ENCODE assay signal across 17 cellular contexts in genomic region chr15:94135748-94136147, GRCh38.
DNase-seq lines count a peak whose midpoint lies in the region; TF ChIP-seq lines count a peak whose summit lies in the region.
"Had no signal": no experiment of that assay in that cellular context is flagged by ENCODE, and none has a peak within 500 bp of the region (broad histone marks: within the 10 kb centered on the region; RNA-seq: fewer than 3 reads in every experiment).

No MANE protein-coding gene starts in this region.

- H3K9ac ChIP-seq in neural progenitor cell: no peak overlapping the region

- DNase-seq in NCI-H748 (lab: John Stamatoyannopoulos, UW; ENCODE audit: unreplicated experiment): peak; percentile 9
- no peak for DNase-seq in NCI-H748 treated with DMSO at 0.1 percent for 48 hours (lab: John Stamatoyannopoulos, UW)
- DNase-seq in NB4 (ENCODE audit: low read depth): peak; percentile 45
- DNase-seq in astrocyte of the spinal cord (ENCODE audit: low read depth, low spot score): no peak
- peak; percentile 46 for DNase-seq in neural progenitor cell (ENCODE audit: low spot score)
- no peak for DNase-seq in NCI-H1930 (lab: John Stamatoyannopoulos, UW)
- no peak for DNase-seq in dorsolateral prefrontal cortex
- DNase-seq in D341Med (ENCODE audit: low spot score): no peak
- DNase-seq: activated CD4-positive, alpha-beta memory T cell treated with anti-CD3 and anti-CD28 coated beads, Interleukin-2, amount 10 ng/mL, durations not matched to agents 7 days and 5 days; brain microvascular endothelial cell; DMS153; effector memory CD4-positive, alpha-beta T cell; MV-4-11; NCI-H510A; psoas muscle; SIG-M5 had no signal

- H3F3A ChIP-seq in neural progenitor cell (ENCODE audit: low read depth): no peaks in the 10 kb centered on the region

- H3K4me3 ChIP-seq in NB4 (ENCODE audit: low read depth, low read length) (no peak overlapping the region), astrocyte of the spinal cord (ENCODE audit: low read depth, low read length) (no peak overlapping the region), neural progenitor cell (no peak overlapping the region), dorsolateral prefrontal cortex (no peak overlapping the region)
- H3K4me3 ChIP-seq: psoas muscle, suprapubic skin had no signal

- H3K79me2 ChIP-seq in neural progenitor cell (ENCODE audit: low read depth): no peaks in the 10 kb centered on the region

- TF ChIP-seq POLR2A in NB4 (IDR thresholded peaks at IDR 0.05; ENCODE audit: extremely low read depth, insufficient read length): no peak

- in situ Hi-C loops in astrocyte of the spinal cord (cut with HindIII; ENCODE audit: low sequenced_read_pairs): no loop called here

- H3K36me3 Mint-ChIP-seq in neural progenitor cell: no peaks in the 10 kb centered on the region

- H3K27ac Mint-ChIP-seq in neural progenitor cell: no peak overlapping the region
- H3K27ac Mint-ChIP-seq: activated CD4-positive, alpha-beta memory T cell treated with anti-CD3 and anti-CD28 coated beads, Interleukin-2, amount 10 ng/mL, durations not matched to agents 7 days and 5 days had no signal

- no peaks in the 10 kb centered on the region for H3K36me3 ChIP-seq in neural progenitor cell
- H3K36me3 ChIP-seq: brain microvascular endothelial cell, suprapubic skin had no signal

- H4K20me1 ChIP-seq in neural progenitor cell (ENCODE audit: low read depth): no peaks in the 10 kb centered on the region

- H3K27me3 ChIP-seq in neural progenitor cell (peaks cover 18% of the 10 kb centered on the region), dorsolateral prefrontal cortex (peaks cover 0 to 11% (median 0%) of the 10 kb centered on the region in 45 donors)
- H3K27me3 ChIP-seq: brain microvascular endothelial cell, suprapubic skin had no signal

- no peaks in the 10 kb centered on the region for H3K4me1 ChIP-seq in neural progenitor cell
- H3K4me1 ChIP-seq: psoas muscle, suprapubic skin had no signal

- peak; percentile 36 for TF ChIP-seq CTCF in NB4 (IDR thresholded peaks at IDR 0.05; ENCODE audit: low read depth, low read length)
- peak; percentile 27 for TF ChIP-seq CTCF in astrocyte of the spinal cord (IDR thresholded peaks at IDR 0.05; ENCODE audit: low read depth, low read length)
- peak; percentile 51 for TF ChIP-seq CTCF in neural progenitor cell (IDR thresholded peaks at IDR 0.05)
- no peak for TF ChIP-seq CTCF in dorsolateral prefrontal cortex (IDR thresholded peaks at IDR 0.05 in 54 of 56, conservative IDR thresholded peaks at IDR 0.05 in 2 of 56; ENCODE audit: low read depth in 1 of 56, partially characterized antibody in 56 of 56)

- H3K4me1 Mint-ChIP-seq in neural progenitor cell: no peaks in the 10 kb centered on the region
- H3K4me1 Mint-ChIP-seq: activated CD4-positive, alpha-beta memory T cell treated with anti-CD3 and anti-CD28 coated beads, Interleukin-2, amount 10 ng/mL, durations not matched to agents 7 days and 5 days had no signal

- intact Hi-C loops in dorsolateral prefrontal cortex (cut with DNase I): no loop called here

- H3K9me3 Mint-ChIP-seq in neural progenitor cell: peaks cover 6% of the 10 kb centered on the region
- H3K9me3 Mint-ChIP-seq: activated CD4-positive, alpha-beta memory T cell treated with anti-CD3 and anti-CD28 coated beads, Interleukin-2, amount 10 ng/mL, durations not matched to agents 7 days and 5 days had no signal

- no peak overlapping the region for H3K4me3 Mint-ChIP-seq in neural progenitor cell
- H3K4me3 Mint-ChIP-seq: activated CD4-positive, alpha-beta memory T cell treated with anti-CD3 and anti-CD28 coated beads, Interleukin-2, amount 10 ng/mL, durations not matched to agents 7 days and 5 days had no signal

- H3K9me3 ChIP-seq in neural progenitor cell (ENCODE audit: low read depth): no peaks in the 10 kb centered on the region
- H3K9me3 ChIP-seq: psoas muscle, suprapubic skin had no signal

- no peak overlapping the region for H3K4me2 ChIP-seq in neural progenitor cell

- H2AFZ ChIP-seq in neural progenitor cell (replicated peaks): no peak overlapping the region

- no peak overlapping the region for H3K27ac ChIP-seq in neural progenitor cell
- H3K27ac ChIP-seq in dorsolateral prefrontal cortex: no peak overlapping the region
- H3K27ac ChIP-seq: brain microvascular endothelial cell, psoas muscle, suprapubic skin had no signal

- no peaks in the 10 kb centered on the region for H3K27me3 Mint-ChIP-seq in neural progenitor cell (ENCODE audit: insufficient read depth, low read depth)

Comparison
In these comparisons a context has a peak if more than half of its experiments do, and no peak if none do; other contexts are left out.
1. DNase-seq: peak in NCI-H748 (single experiment), NB4 (single experiment) and neural progenitor cell (single experiment); none in NCI-H748 treated with DMSO at 0.1 percent for 48 hours (single experiment), astrocyte of the spinal cord (single experiment), NCI-H1930 (0 of 2), dorsolateral prefrontal cortex (0 of 10) and D341Med (single experiment).
2. CTCF ChIP-seq: peak in NB4 (single experiment), astrocyte of the spinal cord (single experiment) and neural progenitor cell (single experiment); none in dorsolateral prefrontal cortex (0 of 56).